Comparison of ENCODE assay signal across 8 cellular contexts in genomic region chr14:76151398-76152332, GRCh38. TPM values are rescaled to one million over a fixed set of nuclear protein-coding genes. Genes with fewer than 3 reads are reported as not detected.
DNase-seq lines count a peak whose midpoint lies in the region; ATAC-seq lines count a peak whose summit lies in the region.

TSS of gene GPATCH2L (plus strand) at chr14:76151922. CDS start at chr14:76154364, 2,442 bp downstream.

- H3K27ac ChIP-seq in GM23248 = peak within 1 kb of the TSS; percentile 87

- H4K20me1 ChIP-seq in GM23248 (ENCODE audit: insufficient read depth) = peaks cover 11% of the 10 kb centered on the region; the same call in 1 of the 2 replicates

- H3K79me2 ChIP-seq in GM23248 (ENCODE audit: insufficient read depth) = peaks cover 43% of the 10 kb centered on the region

- H3K9ac ChIP-seq in GM23248 = peak within 1 kb of the TSS; percentile 96

- no peaks in the 10 kb centered on the region for H3K27me3 ChIP-seq in GM23248 (replicated peaks; ENCODE audit: insufficient read depth)

- 3 to 5% methylated on average over 24 to 43 of the region's 43 CpGs for WGBS in GM23248 (ENCODE audit: low coverage in 1 of 2, low lambda C conversion rate in 2 of 2, missing lambda C conversion rate in 2 of 2), 2 experiments

- in situ Hi-C loops in GM23248 (cut with MboI) = no loop called here

- peak; percentile 94 for ATAC-seq in activated T-helper 17 cell treated with anti-CD3 and anti-CD28 coated beads, Interleukin-2, amount 50 U/mL, for 72 hours (replicated peaks)
- peak; percentile 96 to 98 for ATAC-seq in natural killer cell treated with Interleukin-12 subunit alpha and Interleukin-12 subunit beta and Interleukin-15 and Interleukin-18, amount 100 ng/mL, for 72 hours

- H3K36me3 Mint-ChIP-seq in activated T-helper 17 cell treated with anti-CD3 and anti-CD28 coated beads, Interleukin-2, amount 50 U/mL, for 72 hours (ENCODE audit: low read depth) = peaks cover 49% of the 10 kb centered on the region
- peaks cover 26% of the 10 kb centered on the region for H3K36me3 Mint-ChIP-seq in natural killer cell treated with Interleukin-12 subunit alpha and Interleukin-12 subunit beta and Interleukin-15 and Interleukin-18, amount 100 ng/mL, for 72 hours

- H3K27me3 Mint-ChIP-seq in activated T-helper 17 cell treated with anti-CD3 and anti-CD28 coated beads, Interleukin-2, amount 50 U/mL, for 72 hours = no peaks in the 10 kb centered on the region
- no peaks in the 10 kb centered on the region for H3K27me3 Mint-ChIP-seq in natural killer cell treated with Interleukin-12 subunit alpha and Interleukin-12 subunit beta and Interleukin-15 and Interleukin-18, amount 100 ng/mL, for 72 hours

- H3K4me3 Mint-ChIP-seq in activated T-helper 17 cell treated with anti-CD3 and anti-CD28 coated beads, Interleukin-2, amount 50 U/mL, for 72 hours = peak within 1 kb of the TSS; percentile 91
- peak within 1 kb of the TSS; percentile 98 for H3K4me3 Mint-ChIP-seq in natural killer cell treated with Interleukin-12 subunit alpha and Interleukin-12 subunit beta and Interleukin-15 and Interleukin-18, amount 100 ng/mL, for 72 hours

- H3K27ac Mint-ChIP-seq in activated T-helper 17 cell treated with anti-CD3 and anti-CD28 coated beads, Interleukin-2, amount 50 U/mL, for 72 hours = peak within 1 kb of the TSS; percentile 95
- H3K27ac Mint-ChIP-seq in natural killer cell treated with Interleukin-12 subunit alpha and Interleukin-12 subunit beta and Interleukin-15 and Interleukin-18, amount 100 ng/mL, for 72 hours = peak within 1 kb of the TSS; percentile 93 to 98

- peak; percentile 91 for DNase-seq in EH (ENCODE audit: low read depth)
- DNase-seq in GM23248 = peak; percentile 95
- DNase-seq in Kasumi-1 (lab: John Stamatoyannopoulos, UW) = peak; percentile 81 to 87
- peak; percentile 90 for DNase-seq in RPMI8226
- DNase-seq in fibroblast of peridontal ligament (ENCODE audit: extremely low read depth) = peak; percentile 80
- DNase-seq in natural killer cell treated with Interleukin-12 subunit alpha and Interleukin-12 subunit beta and Interleukin-15 and Interleukin-18, amount 100 ng/mL, for 72 hours (ENCODE audit: low spot score) = peak; percentile 97
- peak; percentile 96 for DNase-seq in stimulated activated naive CD4-positive, alpha-beta T cell treated with Interleukin-2 at 50 U/mL for 16 hours (lab: John Stamatoyannopoulos, UW)

- peaks cover 28% of the 10 kb centered on the region for H3K4me1 Mint-ChIP-seq in activated T-helper 17 cell treated with anti-CD3 and anti-CD28 coated beads, Interleukin-2, amount 50 U/mL, for 72 hours
- peaks cover 44 to 50% of the 10 kb centered on the region in 2 donors for H3K4me1 Mint-ChIP-seq in natural killer cell treated with Interleukin-12 subunit alpha and Interleukin-12 subunit beta and Interleukin-15 and Interleukin-18, amount 100 ng/mL, for 72 hours (ENCODE audit: low read depth in 2 of 2)

- peak within 1 kb of the TSS; percentile 87 for H3K4me2 ChIP-seq in GM23248 (ENCODE audit: unreplicated experiment)

- H3K9me3 ChIP-seq in GM23248 (ENCODE audit: low read depth) = no peaks in the 10 kb centered on the region

- peak within 1 kb of the TSS; percentile 98 for H3K4me3 ChIP-seq in GM23248

- peak within 1 kb of the TSS; percentile 99 for H2AFZ ChIP-seq in GM23248

- H3K9me3 Mint-ChIP-seq in activated T-helper 17 cell treated with anti-CD3 and anti-CD28 coated beads, Interleukin-2, amount 50 U/mL, for 72 hours = peaks cover 6% of the 10 kb centered on the region
- H3K9me3 Mint-ChIP-seq in natural killer cell treated with Interleukin-12 subunit alpha and Interleukin-12 subunit beta and Interleukin-15 and Interleukin-18, amount 100 ng/mL, for 72 hours = peaks cover 5% of the 10 kb centered on the region

- peaks cover 12% of the 10 kb centered on the region; the same call in 1 of the 2 replicates for H3K36me3 ChIP-seq in GM23248 (ENCODE audit: low read depth)

- H3F3A ChIP-seq in GM23248 (ENCODE audit: insufficient read depth) = peaks cover 6% of the 10 kb centered on the region

- H3K4me1 ChIP-seq in GM23248 (ENCODE audit: insufficient read depth) = peaks cover 33% of the 10 kb centered on the region

- no peaks in the 10 kb centered on the region for H3K9me2 ChIP-seq in GM23248 (ENCODE audit: insufficient read depth)

RNA-seq across cellular contexts. Expression of gene GPATCH2L, which starts in this region (rescaled TPM):
- 35.1 and 46.4 TPM in 2 replicates for total RNA-seq in GM23248 (2014; rRNA removed; shearing (Covaris generic))
- 13.6 and 13.7 TPM in 2 replicates for polyA plus RNA-seq in GM23248 (2016; fragmentation: Nextera tagmentation; extraction: Ambion mirVana)
- 10 to 100 TPM; 62.5 to 83.8 TPM for total RNA-seq in activated T-helper 17 cell treated with anti-CD3 and anti-CD28 coated beads, Interleukin-2, amount 50 U/mL, for 72 hours
- 10 to 100 TPM; 66.0 to 91.7 TPM for total RNA-seq in natural killer cell treated with Interleukin-12 subunit alpha and Interleukin-12 subunit beta and Interleukin-15 and Interleukin-18, amount 100 ng/mL, for 72 hours

Comparison
In these comparisons a context has a peak if more than half of its experiments do, and no peak if none do; other contexts are left out.
1. Peak in every context shown above with its lines: DNase-seq, ATAC-seq, H3K4me3 ChIP-seq and H3K27ac ChIP-seq.